8 cellular contexts compared by ENCODE assay signal in genomic region chr14:74257988-74258704, GRCh38. TPM values are rescaled to one million over a fixed set of nuclear protein-coding genes. Genes with fewer than 3 reads are reported as not detected.
DNase-seq lines count a peak whose midpoint lies in the region; ATAC-seq and TF ChIP-seq lines count a peak whose summit lies in the region.

No MANE protein-coding gene starts in this region.

- H3K4me1 Mint-ChIP-seq in activated T-cell treated with anti-CD3 and anti-CD28 coated beads, Interleukin-2, amount 50 U/mL, for 4 hours (ENCODE audit: low read depth) = peaks cover 4% of the 10 kb centered on the region
- H3K4me1 Mint-ChIP-seq in brain (peaks cover 6% of the 10 kb centered on the region), memory B cell (peaks cover 4% of the 10 kb centered on the region)

- H3K9me3 Mint-ChIP-seq in activated T-cell treated with anti-CD3 and anti-CD28 coated beads, Interleukin-2, amount 50 U/mL, for 4 hours = no peaks in the 10 kb centered on the region
- H3K9me3 Mint-ChIP-seq in brain (peaks cover 0 to 5% (median 0%) of the 10 kb centered on the region in 5 experiments), memory B cell (no peaks in the 10 kb centered on the region)

- DNase-seq in activated T-cell treated with anti-CD3 and anti-CD28 coated beads, Interleukin-2, amount 50 U/mL, for 4 hours = no peak
- DNase-seq in activated T-cell treated with anti-CD3 and anti-CD28 coated beads for 4 hours (no peak), memory B cell (ENCODE audit: low spot score in 2 of 2) (no peak)
- DNase-seq in stimulated activated CD4-positive, alpha-beta T cell treated with anti-CD3 and anti-CD28 coated beads, Interleukin-4, amount 100 ng/mL, for 1 hour = no peak

- H3K27ac ChIP-seq in urinary bladder (ENCODE audit: low read depth) = no peak overlapping the region

- H3K4me3 Mint-ChIP-seq in activated T-cell treated with anti-CD3 and anti-CD28 coated beads, Interleukin-2, amount 50 U/mL, for 4 hours = peak overlapping the region; percentile 83
- H3K4me3 Mint-ChIP-seq in brain (peak overlapping the region; percentile 84 to 90 (median 89)), memory B cell (peak overlapping the region; percentile 79)

- H3K27me3 Mint-ChIP-seq in activated T-cell treated with anti-CD3 and anti-CD28 coated beads, Interleukin-2, amount 50 U/mL, for 4 hours (ENCODE audit: low read depth) = peaks cover 7% of the 10 kb centered on the region
- H3K27me3 Mint-ChIP-seq in brain = peaks cover 35% of the 10 kb centered on the region
- H3K27me3 Mint-ChIP-seq in memory B cell = peaks cover 5% of the 10 kb centered on the region

- H3K36me3 ChIP-seq in urinary bladder (ENCODE audit: insufficient read depth) = no peaks in the 10 kb centered on the region

- WGBS in urinary bladder = 5% methylated on average over 52 of the region's 52 CpGs

- no peak for TF ChIP-seq CTCF in brain (conservative IDR thresholded peaks at IDR 0.05)

- no peaks in the 10 kb centered on the region for H3K36me3 Mint-ChIP-seq in activated T-cell treated with anti-CD3 and anti-CD28 coated beads, Interleukin-2, amount 50 U/mL, for 4 hours (ENCODE audit: insufficient read depth)
- H3K36me3 Mint-ChIP-seq in brain (no peaks in the 10 kb centered on the region), memory B cell (no peaks in the 10 kb centered on the region)

- H3K4me3 ChIP-seq in urinary bladder (ENCODE audit: low read depth, low read length) = peak overlapping the region; percentile 63

- H3K27ac Mint-ChIP-seq in brain (peak overlapping the region in 3 of 5 experiments; percentile 67 to 90 (median 70)), memory B cell (no peak overlapping the region)

- ATAC-seq in activated T-cell treated with anti-CD3 and anti-CD28 coated beads, Interleukin-2, amount 50 U/mL, for 4 hours = no peak
- ATAC-seq in memory B cell (ENCODE audit: low read depth) (no peak), GM21390 (IDR thresholded peaks at IDR 0.05; ENCODE audit: unreplicated experiment) (no peak), HG03139 (IDR thresholded peaks at IDR 0.05; ENCODE audit: unreplicated experiment) (no peak)

- H3K4me1 ChIP-seq in urinary bladder (ENCODE audit: insufficient read depth) = no peaks in the 10 kb centered on the region

RNA-seq across cellular contexts. Expression of gene VSX2, which starts 18.9 kb away (rescaled TPM):
- total RNA-seq in activated T-cell treated with anti-CD3 and anti-CD28 coated beads, Interleukin-2, amount 50 U/mL, for 4 hours = not detected
- polyA plus RNA-seq in brain (ENCODE audit: insufficient read depth, low read depth, low replicate concordance) (not detected), urinary bladder (not detected)
- total RNA-seq in urinary bladder = not detected

RNA-seq across cellular contexts. Expression of gene ABCD4, which starts 44.6 kb away (rescaled TPM):
- total RNA-seq in activated T-cell treated with anti-CD3 and anti-CD28 coated beads, Interleukin-2, amount 50 U/mL, for 4 hours = 10 to 100 TPM; 30.4 to 35.7 (median 32.0) TPM
- polyA plus RNA-seq in brain (ENCODE audit: insufficient read depth, low read depth, low replicate concordance) (32.3 TPM), urinary bladder (36.0 TPM)
- total RNA-seq in urinary bladder = 30.6 TPM
